In genomic region chr10:71912431-71912830, GRCh38 we compare ENCODE assay signal across 14 cellular contexts. TPM values are rescaled to one million over a fixed set of nuclear protein-coding genes. Genes with fewer than 3 reads are reported as not detected.
A peak's percentile ranks its signal among the peaks of the same experiment; 100 is the strongest.
DNase-seq lines count a peak whose midpoint lies in the region; ATAC-seq, FAIRE-seq and TF ChIP-seq lines count a peak whose summit lies in the region.
"Had no signal": no experiment of that assay in that cellular context is flagged by ENCODE, and none has a peak within 500 bp of the region (broad histone marks: within the 10 kb centered on the region; RNA-seq: fewer than 3 reads in every experiment).

No MANE protein-coding gene starts in this region.

- H3K27ac ChIP-seq in H1 (ENCODE audit: low read depth, low read length): no peak overlapping the region
- H3K27ac ChIP-seq: BLaER1 treated with 17β-estradiol and CSF1 and Interleukin-3, amounts not matched to agents 10 nM and 100 nM had no signal

- no peak overlapping the region for H3K4me3 Mint-ChIP-seq in stimulated activated effector memory CD8-positive, alpha-beta T cell treated with anti-CD3 and anti-CD28 coated beads, Interleukin-12 subunit alpha, Interleukin-12 subunit beta, amount 100 ng/mL, for 72 hours
- H3K4me3 Mint-ChIP-seq: T-helper 1 cell treated with Interleukin-12 subunit alpha and Interleukin-12 subunit beta and Interleukin-4 antibody, amounts not matched to agents 30 μg/mL and 1 μg/mL, for 36 hours had no signal

- no peak overlapping the region for H4K91ac ChIP-seq in H1 (replicated peaks; ENCODE audit: insufficient read length, low read length)

- H3K27ac Mint-ChIP-seq in stimulated activated effector memory CD8-positive, alpha-beta T cell treated with anti-CD3 and anti-CD28 coated beads, Interleukin-12 subunit alpha, Interleukin-12 subunit beta, amount 100 ng/mL, for 72 hours: no peak overlapping the region
- H3K27ac Mint-ChIP-seq: T-helper 1 cell treated with Interleukin-12 subunit alpha and Interleukin-12 subunit beta and Interleukin-4 antibody, amounts not matched to agents 30 μg/mL and 1 μg/mL, for 36 hours had no signal

- TF ChIP-seq POLR2A in H1 (IDR thresholded peaks at IDR 0.05; ENCODE audit: control extremely low read depth in 1 of 2, low read depth in 2 of 2, low read length in 2 of 2): no peak

- DNase-seq in NCI-H226: peak; percentile 37
- DNase-seq in H1 (ENCODE audit: low read depth in 1 of 2, low spot score in 2 of 2): no peak
- no peak for DNase-seq in left lobe of liver (ENCODE audit: low spot score)
- no peak for DNase-seq in stimulated activated effector memory CD8-positive, alpha-beta T cell treated with anti-CD3 and anti-CD28 coated beads, Interleukin-12 subunit alpha, Interleukin-12 subunit beta, amount 100 ng/mL, for 72 hours (ENCODE audit: low spot score in 2 of 2)
- no peak for DNase-seq in NOMO-1 (lab: John Stamatoyannopoulos, UW; ENCODE audit: unreplicated experiment in 2 of 2)
- no peak for DNase-seq in stimulated activated CD8-positive, alpha-beta memory T cell treated with anti-CD3 and anti-CD28 coated beads, Interleukin-4, amount 100 ng/mL, for 48 hours
- DNase-seq: activated CD4-positive, CD25-positive, alpha-beta regulatory T cell treated with anti-CD3 and anti-CD28 coated beads, Interleukin-2, amount 50 U/mL, for 72 hours; activated gamma-delta T cell treated with Interleukin-2 at 50 U/mL for 16 hours; DMS79 treated with DMSO at 0.1 percent for 48 hours; GOT3; stimulated activated CD4-positive, alpha-beta T cell treated with anti-CD3 and anti-CD28 coated beads, Interleukin-15, amount 100 ng/mL, for 24 hours had no signal

- H3K36me3 Mint-ChIP-seq in stimulated activated effector memory CD8-positive, alpha-beta T cell treated with anti-CD3 and anti-CD28 coated beads, Interleukin-12 subunit alpha, Interleukin-12 subunit beta, amount 100 ng/mL, for 72 hours: no peaks in the 10 kb centered on the region

- CTCF ChIA-PET in H1 (lab: Charles Lee; ENCODE audit: partially characterized antibody): interaction anchor here (1.3 to 1.4 kb wide), 2 partner anchors 15 to 136 kb away, joined by 3 read pairs; no protein-coding TSS in a partner anchor

- TF ChIP-seq CTCF in GM12872 (IDR thresholded peaks at IDR 0.05; ENCODE audit: insufficient read depth, low read depth, low read length) (0 out of 3 replicates have a peak, but pooled peaks have one; percentile 5), H1 (IDR thresholded peaks at IDR 0.05; ENCODE audit: control extremely low read depth in 1 of 3, insufficient read depth in 1 of 3, low read depth in 1 of 3, low read length in 3 of 3) (peak; percentile 14 to 46 (median 15); a peak in 3 of 4 replicates)

- H3K23ac ChIP-seq in H1 (ENCODE audit: insufficient read length): no peak overlapping the region

- H3K27me3 ChIP-seq in H1 (replicated peaks in 1 of 4; ENCODE audit: control insufficient read depth in 3 of 4, extremely low read depth in 1 of 4, insufficient read depth in 3 of 4, low read length in 3 of 4): no peaks in the 10 kb centered on the region
- H3K27me3 ChIP-seq: BLaER1 treated with 17β-estradiol and CSF1 and Interleukin-3, amounts not matched to agents 10 nM and 100 nM had no signal

- no peak overlapping the region for H3K4ac ChIP-seq in H1 (replicated peaks; ENCODE audit: insufficient read length, low read depth, low read length)

- H3K4me3 ChIP-seq in H1 (ENCODE audit: extremely low read depth in 1 of 4, insufficient read depth in 2 of 4, low read depth in 3 of 4, low read length in 4 of 4): no peak overlapping the region
- H3K4me3 ChIP-seq: BLaER1 treated with 17β-estradiol and CSF1 and Interleukin-3, amounts not matched to agents 10 nM and 100 nM had no signal

- no peak overlapping the region for H2BK12ac ChIP-seq in H1 (ENCODE audit: low read depth, low read length)

- H3K79me1 ChIP-seq in H1 (ENCODE audit: low read depth, low read length): no peaks in the 10 kb centered on the region

- H2AK5ac ChIP-seq in H1 (ENCODE audit: low read depth, low read length): no peak overlapping the region

- POLR2A ChIA-PET in H1 (lab: Charles Lee; ENCODE audit: partially characterized antibody): no interaction called here

- no peak for FAIRE-seq in H1 (lab: Jason Lieb, UNC)

- no peak overlapping the region for H3K56ac ChIP-seq in H1 (replicated peaks; ENCODE audit: insufficient read length, low read depth, low read length)

- 0 out of 2 replicates have a peak, but pooled peaks cover 2% of the 10 kb centered on the region for H3K23me2 ChIP-seq in H1 (ENCODE audit: low read depth, low read length)

- no peak overlapping the region for H3K18ac ChIP-seq in H1 (ENCODE audit: extremely low read depth, low read length)

- no peaks in the 10 kb centered on the region for H3K4me1 ChIP-seq in H1 (replicated peaks in 1 of 4; ENCODE audit: control insufficient read depth in 3 of 4, insufficient read depth in 4 of 4, low read length in 3 of 4)
- H3K4me1 ChIP-seq: BLaER1 treated with 17β-estradiol and CSF1 and Interleukin-3, amounts not matched to agents 10 nM and 100 nM had no signal

- H4K20me1 ChIP-seq in H1 (replicated peaks in 1 of 2; ENCODE audit: control insufficient read depth in 1 of 2, insufficient read depth in 2 of 2, low read length in 2 of 2): no peaks in the 10 kb centered on the region
- H4K20me1 ChIP-seq: BLaER1 treated with 17β-estradiol and CSF1 and Interleukin-3, amounts not matched to agents 10 nM and 100 nM had no signal

- H3K4me2 ChIP-seq in H1 (ENCODE audit: insufficient read depth in 1 of 2, low read depth in 2 of 2, low read length in 2 of 2): no peak overlapping the region
- H3K4me2 ChIP-seq: BLaER1 treated with 17β-estradiol and CSF1 and Interleukin-3, amounts not matched to agents 10 nM and 100 nM had no signal

- H2BK15ac ChIP-seq in H1 (ENCODE audit: low read length): no peak overlapping the region

- no peak overlapping the region for H4K5ac ChIP-seq in H1 (ENCODE audit: insufficient read length, low read depth, low read length)

- no peaks in the 10 kb centered on the region for H3K36me3 ChIP-seq in H1 (ENCODE audit: control insufficient read depth in 2 of 4, insufficient read depth in 4 of 4, low read length in 3 of 4)
- H3K36me3 ChIP-seq: BLaER1 treated with 17β-estradiol and CSF1 and Interleukin-3, amounts not matched to agents 10 nM and 100 nM had no signal

- no peak overlapping the region for H2AFZ ChIP-seq in H1 (ENCODE audit: low read length)

- no peak overlapping the region for H3K9ac ChIP-seq in H1 (replicated peaks in 1 of 4; ENCODE audit: extremely low read depth in 1 of 4, low read depth in 3 of 4, low read length in 3 of 4)
- H3K9ac ChIP-seq: BLaER1 treated with 17β-estradiol and CSF1 and Interleukin-3, amounts not matched to agents 10 nM and 100 nM had no signal

- H3K4me1 Mint-ChIP-seq in stimulated activated effector memory CD8-positive, alpha-beta T cell treated with anti-CD3 and anti-CD28 coated beads, Interleukin-12 subunit alpha, Interleukin-12 subunit beta, amount 100 ng/mL, for 72 hours: peaks cover 16% of the 10 kb centered on the region

- H2BK20ac ChIP-seq in H1 (ENCODE audit: low read length): no peak overlapping the region

- no peak overlapping the region for H2BK120ac ChIP-seq in H1 (replicated peaks; ENCODE audit: low read depth, low read length)

- TF ChIP-seq RAD21 in H1 (IDR thresholded peaks at IDR 0.05 in 1 of 2, conservative IDR thresholded peaks at IDR 0.05 in 1 of 2; ENCODE audit: low read depth in 2 of 2, low read length in 2 of 2): no peak

- H3K9me3 ChIP-seq in H1 (ENCODE audit: insufficient read depth in 2 of 2, low read depth in 1 of 2, low read length in 1 of 2): peaks cover 0 to 6% of the 10 kb centered on the region in 2 experiments; a peak in 1 of 4 replicates

- H3K14ac ChIP-seq in H1 (ENCODE audit: insufficient read length): no peak overlapping the region

- H4K8ac ChIP-seq in H1 (ENCODE audit: extremely low read depth, insufficient read depth, low read length): no peak overlapping the region

- no peaks in the 10 kb centered on the region for H3K9me3 Mint-ChIP-seq in stimulated activated effector memory CD8-positive, alpha-beta T cell treated with anti-CD3 and anti-CD28 coated beads, Interleukin-12 subunit alpha, Interleukin-12 subunit beta, amount 100 ng/mL, for 72 hours
- H3K9me3 Mint-ChIP-seq: T-helper 1 cell treated with Interleukin-12 subunit alpha and Interleukin-12 subunit beta and Interleukin-4 antibody, amounts not matched to agents 30 μg/mL and 1 μg/mL, for 36 hours had no signal

- peak; percentile 31 for ATAC-seq in left lobe of liver
- no peak for ATAC-seq in stimulated activated effector memory CD8-positive, alpha-beta T cell treated with anti-CD3 and anti-CD28 coated beads, Interleukin-12 subunit alpha, Interleukin-12 subunit beta, amount 100 ng/mL, for 72 hours

- no peak overlapping the region for H2BK5ac ChIP-seq in H1 (ENCODE audit: low read depth, low read length)

- no peaks in the 10 kb centered on the region for H3K79me2 ChIP-seq in H1 (ENCODE audit: control insufficient read depth in 1 of 2, insufficient read depth in 2 of 2, low read length in 2 of 2)

- WGBS in H1 (ENCODE audit: extremely low coverage in 1 of 2, insufficient coverage in 1 of 2, insufficient read length in 1 of 2, insufficient replicate concordance in 2 of 2, low coverage in 1 of 2, low lambda C conversion rate in 2 of 2, missing lambda C conversion rate in 1 of 2), 2 experiments: 77% methylated on average over 2 of the region's 2 CpGs; no CpG with 5 or more reads in 1 of the 2 experiments

- no peak for TF ChIP-seq EP300 in H1 (IDR thresholded peaks at IDR 0.05; ENCODE audit: borderline replicate concordance in 1 of 2, low read depth in 2 of 2, low read length in 2 of 2)

TF ChIP-seq in H1, 55 proteins besides CTCF, POLR2A, EP300 and RAD21:
- no peak for TF ChIP-seq BACH1 (IDR thresholded peaks at IDR 0.05; ENCODE audit: low read length)
- no peak for TF ChIP-seq PHF8 (conservative IDR thresholded peaks at IDR 0.05; ENCODE audit: low read depth, low read length)
- no peak for TF ChIP-seq CBX5 (IDR thresholded peaks at IDR 0.05; ENCODE audit: low read depth, low read length)
- TF ChIP-seq NRF1 (IDR thresholded peaks at IDR 0.05; ENCODE audit: low read depth, low read length): no peak

RNA-seq across cellular contexts. Expression of gene CHST3, which starts 51.8 kb away (rescaled TPM):
- 5.7 and 5.8 TPM in 2 replicates for total RNA-seq in H1 (2021; fragmentation: NEBNext Ultra II Directional; extraction: Animal tissue kit (Norgen Biotek cat#: 25700))
- 2.0 and 2.4 TPM in 2 replicates for polyA plus RNA-seq in H1 (2011; rRNA removed)
- 2.0 TPM for polyA plus RNA-seq in H1 (2011; cell fraction: cytosol; rRNA removed)
- 2.8 TPM for polyA plus RNA-seq in H1 (2011; cell fraction: nucleus; rRNA removed)
- polyA plus RNA-seq in H1 (2012, experiment 1 of 2): 2.5 to 3.3 TPM (median 2.9 TPM) in 4 replicates
- polyA plus RNA-seq in H1 (2012, experiment 2 of 2): 2.1 TPM
- polyA plus RNA-seq in H1 (2013, experiment 1 of 2): 3.7 TPM
- 4.5 TPM for polyA plus RNA-seq in H1 (2013, experiment 2 of 2)
- 3.9 and 5.0 TPM in 2 replicates for polyA minus RNA-seq in H1 (2011; rRNA and poly(A)+ RNA removed)
- 3.6 TPM for polyA minus RNA-seq in H1 (2011; cell fraction: cytosol; rRNA and poly(A)+ RNA removed)
- 4.4 TPM for polyA minus RNA-seq in H1 (2011; cell fraction: nucleus; rRNA and poly(A)+ RNA removed)
- total RNA-seq in left lobe of liver: 1.3 TPM
